8 cellular contexts compared by ENCODE assay signal in genomic region chr20:3890999-3891929, GRCh38. TPM values are rescaled to one million over a fixed set of nuclear protein-coding genes. Genes with fewer than 3 reads are reported as not detected.
DNase-seq lines count a peak whose midpoint lies in the region; ATAC-seq and TF ChIP-seq lines count a peak whose summit lies in the region.

No MANE protein-coding gene starts in this region.

- BruUV-seq in IMR-90 (replicated peaks; lab: Mats Ljungman, UMichigan): no TSS peak

- in situ Hi-C loops in IMR-90 (cut with MboI; ENCODE audit: low sequenced_read_pairs): loop anchor here (10.0 kb wide), 1 partner anchor 194 kb away; no protein-coding TSS in a partner anchor

- peaks cover 14% of the 10 kb centered on the region for H3K4me1 ChIP-seq in IMR-90 (ENCODE audit: control insufficient read depth, insufficient read depth, low read length)
- peaks cover 38% of the 10 kb centered on the region for H3K4me1 ChIP-seq in muscle layer of colon (ENCODE audit: insufficient read depth, low read length)

- no peak overlapping the region for H2AK5ac ChIP-seq in IMR-90 (ENCODE audit: low read depth, low read length)

- H2BK15ac ChIP-seq in IMR-90 (ENCODE audit: low read depth, low read length): no peak overlapping the region

- no peak overlapping the region for H3K18ac ChIP-seq in IMR-90 (ENCODE audit: low read depth, low read length)

- peak overlapping the region; percentile 98 for H3K4me2 ChIP-seq in IMR-90 (ENCODE audit: low read depth, low read length)

- intact Hi-C loops in IMR-90 (cut with micrococcal nuclease): no loop called here

- H3K14ac ChIP-seq in IMR-90 (replicated peaks; ENCODE audit: low read depth, low read length): no peak overlapping the region

- peak overlapping the region; percentile 39 for H2AK9ac ChIP-seq in IMR-90 (replicated peaks; ENCODE audit: low read depth, low read length, poor library complexity)

- TF ChIP-seq POLR2A in IMR-90 (IDR thresholded peaks at IDR 0.05; ENCODE audit: low read depth, low read length): no peak

- CTCF ChIA-PET in IMR-90 (lab: Yijun Ruan, JAX): no interaction called here

- H2BK20ac ChIP-seq in IMR-90 (ENCODE audit: low read depth, low read length): no peak overlapping the region

- POLR2A ChIA-PET in IMR-90 (lab: Charles Lee; ENCODE audit: unreplicated experiment): no interaction called here

- TF ChIP-seq RAD21 in IMR-90 (IDR thresholded peaks at IDR 0.05; ENCODE audit: low read length): no peak

- no peak overlapping the region for H4K8ac ChIP-seq in IMR-90 (ENCODE audit: low read depth in 2 of 2, low read length in 2 of 2)

- no peak for TF ChIP-seq CTCF in AG10803 (conservative IDR thresholded peaks at IDR 0.05; ENCODE audit: low read length)
- no peak for TF ChIP-seq CTCF in IMR-90 (conservative IDR thresholded peaks at IDR 0.05; ENCODE audit: low read depth, low read length)
- no peak for TF ChIP-seq CTCF in cardiac fibroblast (IDR thresholded peaks at IDR 0.05; ENCODE audit: low read depth, low read length)

- H3K4ac ChIP-seq in IMR-90 (ENCODE audit: low read depth, low read length): no peak overlapping the region

- no peak overlapping the region for H3K27ac ChIP-seq in IMR-90 (ENCODE audit: insufficient read depth, low read length)
- H3K27ac ChIP-seq in muscle layer of colon (ENCODE audit: low read depth, low read length): no peak overlapping the region

- 0 out of 2 replicates have a peak overlapping the region, but pooled peaks have one; percentile 94 for H3K56ac ChIP-seq in IMR-90 (ENCODE audit: extremely low read depth, insufficient read depth, low read length)

- no peak overlapping the region; the same call in 1 of the 2 replicates for H3K23ac ChIP-seq in IMR-90 (ENCODE audit: low read depth, low read length)

- H2BK5ac ChIP-seq in IMR-90 (ENCODE audit: low read depth, low read length, poor library complexity, severe bottlenecking): no peak overlapping the region

- no peak overlapping the region for H2AFZ ChIP-seq in IMR-90 (replicated peaks; ENCODE audit: low read length, poor library complexity)

- no peak overlapping the region for H2BK120ac ChIP-seq in IMR-90 (ENCODE audit: low read depth, low read length)

- DNase-seq in AG10803 (ENCODE audit: low read depth) (no peak), IMR-90 (no peak), cardiac fibroblast (ENCODE audit: low read depth in 2 of 2) (no peak), GF-D8 (lab: John Stamatoyannopoulos, UW) (no peak), GM19240 (ENCODE audit: insufficient read length, low spot score) (no peak), dedifferentiated amniotic fluid mesenchymal stem cell (ENCODE audit: extremely low spot score) (no peak), SKM-1 treated with dmso at 0.1 percent for 144 hours (lab: John Stamatoyannopoulos, UW; ENCODE audit: unreplicated experiment) (no peak)

- H3K36me3 ChIP-seq in IMR-90 (ENCODE audit: control insufficient read depth, insufficient read depth, low read length) (peaks cover 8% of the 10 kb centered on the region), muscle layer of colon (ENCODE audit: insufficient read depth, low read length) (no peaks in the 10 kb centered on the region)

- H3K9ac ChIP-seq in IMR-90 (ENCODE audit: low read depth, low read length): peak overlapping the region; percentile 43
- peak overlapping the region; percentile 95 for H3K9ac ChIP-seq in muscle layer of colon (ENCODE audit: low read length)

- H3K9me1 ChIP-seq in IMR-90 (ENCODE audit: insufficient read depth, low read length): peaks cover 14% of the 10 kb centered on the region

- WGBS in IMR-90 (ENCODE audit: extremely low coverage in 2 of 2, insufficient read length in 1 of 2), 2 experiments: 47% methylated on average over 7 of the region's 16 CpGs; no CpG with 5 or more reads in 1 of the 2 experiments

- H3K27me3 ChIP-seq in IMR-90 (ENCODE audit: control insufficient read depth, insufficient read depth, low read length) (no peaks in the 10 kb centered on the region), muscle layer of colon (ENCODE audit: control insufficient read depth in 1 of 2, insufficient read depth in 2 of 2, low read length in 2 of 2) (no peaks in the 10 kb centered on the region)

- ATAC-seq in IMR-90 (ENCODE audit: low read depth): no peak

- H4K91ac ChIP-seq in IMR-90 (ENCODE audit: insufficient read depth, low read depth, low read length): no peak overlapping the region

- dilution Hi-C loops in IMR-90 (cut with HindIII; ENCODE audit: low sequenced_read_pairs, unreplicated experiment): no loop called here

- no peaks in the 10 kb centered on the region for H3K9me3 ChIP-seq in IMR-90 (ENCODE audit: control insufficient read depth, insufficient read depth, low read length)
- no peaks in the 10 kb centered on the region for H3K9me3 ChIP-seq in muscle layer of colon (ENCODE audit: low read length)

- peaks cover 67% of the 10 kb centered on the region for H4K20me1 ChIP-seq in IMR-90 (ENCODE audit: insufficient read depth, low read length)

- peaks cover 7 to 35% of the 10 kb centered on the region in 2 experiments; a peak in 3 of 4 replicates for H3K79me1 ChIP-seq in IMR-90 (ENCODE audit: low read depth in 1 of 2, low read length in 2 of 2)

- no peak overlapping the region for H4K5ac ChIP-seq in IMR-90 (ENCODE audit: low read depth, low read length)

- peak overlapping the region; percentile 77 for H3K4me3 ChIP-seq in AG10803 (ENCODE audit: low read length)
- H3K4me3 ChIP-seq in IMR-90 (ENCODE audit: insufficient read depth, low read depth, low read length): peak overlapping the region; percentile 76
- peak overlapping the region; percentile 90 to 99 for H3K4me3 ChIP-seq in cardiac fibroblast (replicated peaks in 1 of 2; ENCODE audit: low read depth in 2 of 2, low read length in 2 of 2)
- peak overlapping the region in 1 of 2 donors; percentile 98 for H3K4me3 ChIP-seq in muscle layer of colon (ENCODE audit: low read depth in 1 of 2, low read length in 2 of 2)

TF ChIP-seq in IMR-90, 13 proteins besides CTCF, POLR2A, EP300 and RAD21:
- TF ChIP-seq BHLHE40 (IDR thresholded peaks at IDR 0.05; ENCODE audit: low read depth, low read length): peak; percentile 37; the same call in 1 of the 2 replicates
- TF ChIP-seq CHD1 (IDR thresholded peaks at IDR 0.05; ENCODE audit: low read depth, low read length): no peak

RNA-seq across cellular contexts. Expression of gene PANK2, which starts 2.1 kb away (rescaled TPM):
- 28.1 and 47.8 TPM in 2 replicates for total RNA-seq in IMR-90 (2012; rRNA removed)
- polyA plus RNA-seq in IMR-90 (2012; rRNA removed): 15.8 and 17.7 TPM in 2 replicates
- 7.9 and 8.4 TPM in 2 replicates for polyA plus RNA-seq in IMR-90 (2012; cell fraction: cytosol; rRNA removed)
- polyA plus RNA-seq in IMR-90 (2012; cell fraction: nucleus; rRNA removed; ENCODE audit: low replicate concordance): 29.3 and 35.5 TPM in 2 replicates

RNA-seq across cellular contexts. Expression of gene MAVS, which starts 44.6 kb away (rescaled TPM):
- 10.3 and 10.4 TPM in 2 replicates for total RNA-seq in IMR-90 (2012; rRNA removed)
- 15.5 and 15.6 TPM in 2 replicates for polyA plus RNA-seq in IMR-90 (2012; rRNA removed)
- 6.2 and 8.4 TPM in 2 replicates for polyA plus RNA-seq in IMR-90 (2012; cell fraction: cytosol; rRNA removed)
- polyA plus RNA-seq in IMR-90 (2012; cell fraction: nucleus; rRNA removed; ENCODE audit: low replicate concordance): 28.7 and 31.3 TPM in 2 replicates
